13 cellular contexts compared by ENCODE assay signal in the genomic region with DNA sequence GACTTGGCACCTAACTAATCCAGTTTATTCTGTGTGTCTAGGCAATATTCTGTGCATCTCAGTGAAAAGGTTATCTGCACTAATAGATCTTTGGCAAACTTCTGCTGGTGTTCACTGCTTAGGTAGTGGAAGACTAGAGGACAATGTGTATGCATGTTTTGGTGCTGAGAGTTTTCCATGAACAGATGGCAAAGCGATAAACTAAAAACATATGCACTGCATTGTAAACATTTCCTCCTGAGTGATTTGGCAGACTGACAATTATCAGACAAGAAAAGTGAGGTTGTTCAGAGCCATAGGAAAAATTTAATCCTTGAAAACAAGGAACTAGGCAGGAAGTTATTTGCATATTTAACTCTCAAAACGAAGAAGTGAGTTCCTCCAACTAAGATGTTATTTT.
DNase-seq lines count a peak whose midpoint lies in the region; TF ChIP-seq lines count a peak whose summit lies in the region.
"Had no signal": no experiment of that assay in that cellular context is flagged by ENCODE, and none has a peak within 500 bp of the region (broad histone marks: within the 10 kb centered on the region; RNA-seq: fewer than 3 reads in every experiment).

No MANE protein-coding gene starts in this region.

- peaks cover 9% of the 10 kb centered on the region for H3K4me1 ChIP-seq in Caco-2

- H3K4me1 Mint-ChIP-seq in Caco-2 (ENCODE audit: low read depth, unreplicated experiment): peaks cover 4% of the 10 kb centered on the region

- no TSS peak for BruUV-seq in Caco-2 (replicated peaks; lab: Mats Ljungman, UMichigan)

- POLR2A ChIA-PET in Caco-2 (lab: Charles Lee): no interaction called here

- H3K27me3 Mint-ChIP-seq in Caco-2 (ENCODE audit: insufficient read depth, unreplicated experiment): no peaks in the 10 kb centered on the region

- TF ChIP-seq CTCF in Caco-2 (IDR thresholded peaks at IDR 0.05; ENCODE audit: insufficient read depth in 1 of 2, low read depth in 1 of 2, low read length in 1 of 2, severe bottlenecking in 1 of 2, unreplicated experiment in 1 of 2): no peak

- 0 out of 2 replicates have a peak, but pooled peaks cover 5% of the 10 kb centered on the region for H3K9me3 ChIP-seq in Caco-2
- H3K9me3 ChIP-seq: heart left ventricle, upper lobe of left lung had no signal

- CTCF ChIA-PET in Caco-2 (lab: Charles Lee): no interaction called here

- intact Hi-C loops in Caco-2 (cut with micrococcal nuclease; ENCODE audit: unreplicated experiment): loop anchor here (10.0 kb wide), 2 partner anchors 357 to 473 kb away; no protein-coding TSS in a partner anchor

- H3K36me3 Mint-ChIP-seq in Caco-2 (ENCODE audit: insufficient read depth, unreplicated experiment): no peaks in the 10 kb centered on the region

- DNase-seq in DMS53 treated with DMSO at 0.1 percent for 48 hours (lab: John Stamatoyannopoulos, UW; ENCODE audit: unreplicated experiment) (peak; percentile 59), NCI-H2171 (lab: John Stamatoyannopoulos, UW) (peak; percentile 93), brain pericyte (ENCODE audit: low read depth, low spot score) (peak; percentile 63), lung microvascular endothelial cell (ENCODE audit: low read depth in 2 of 2) (peak; percentile 88 to 98), Caco-2 (no peak), NOMO-1 treated with dmso at 0.1 percent for 144 hours (lab: John Stamatoyannopoulos, UW; ENCODE audit: unreplicated experiment) (no peak), hypothalamus (lab: John Stamatoyannopoulos, UW) (no peak)
- no peak for DNase-seq in NK-92 treated with Interleukin-12 subunit alpha and Interleukin-12 subunit beta, amount 100 ng/mL, for 24 hours (lab: John Stamatoyannopoulos, UW)
- DNase-seq: activated T-cell treated with anti-CD3 and anti-CD28 coated beads, Interleukin-2, amount 50 U/mL, for 72 hours; heart left ventricle; NCI-H1436 treated with DMSO at 0.1 percent for 48 hours; upper lobe of left lung had no signal

- H3K4me3 Mint-ChIP-seq in Caco-2 (ENCODE audit: unreplicated experiment): no peak overlapping the region
- H3K4me3 Mint-ChIP-seq: activated T-cell treated with anti-CD3 and anti-CD28 coated beads, Interleukin-2, amount 50 U/mL, for 72 hours had no signal

- no peak overlapping the region for H3K27ac Mint-ChIP-seq in Caco-2 (ENCODE audit: unreplicated experiment)
- H3K27ac Mint-ChIP-seq: activated T-cell treated with anti-CD3 and anti-CD28 coated beads, Interleukin-2, amount 50 U/mL, for 72 hours had no signal

- H3K4me3 ChIP-seq in Caco-2 (ENCODE audit: low read depth, low read length): no peak overlapping the region
- H3K4me3 ChIP-seq: heart left ventricle, smooth muscle cell, upper lobe of left lung had no signal

- peaks cover 32% of the 10 kb centered on the region for H3K9me3 Mint-ChIP-seq in Caco-2 (ENCODE audit: unreplicated experiment)
- H3K9me3 Mint-ChIP-seq: activated T-cell treated with anti-CD3 and anti-CD28 coated beads, Interleukin-2, amount 50 U/mL, for 72 hours had no signal

- no peaks in the 10 kb centered on the region for H3K36me3 ChIP-seq in Caco-2 (ENCODE audit: control insufficient read depth, insufficient read depth, low read length)
- H3K36me3 ChIP-seq: heart left ventricle, upper lobe of left lung had no signal

- no peaks in the 10 kb centered on the region for H3K27me3 ChIP-seq in Caco-2 (replicated peaks; ENCODE audit: control insufficient read depth, insufficient read depth, low read length)
- H3K27me3 ChIP-seq: heart left ventricle, upper lobe of left lung had no signal

Comparison
In these comparisons a context has a peak if more than half of its experiments do, and no peak if none do; other contexts are left out.
1. DNase-seq: peak in DMS53 treated with DMSO at 0.1 percent for 48 hours (single experiment), NCI-H2171 (single experiment), brain pericyte (single experiment) and lung microvascular endothelial cell (2 of 2); none in Caco-2 (0 of 2), NOMO-1 treated with dmso at 0.1 percent for 144 hours (single experiment), hypothalamus (0 of 51) and NK-92 treated with Interleukin-12 subunit alpha and Interleukin-12 subunit beta, amount 100 ng/mL, for 24 hours (single experiment).